In the genomic region with DNA sequence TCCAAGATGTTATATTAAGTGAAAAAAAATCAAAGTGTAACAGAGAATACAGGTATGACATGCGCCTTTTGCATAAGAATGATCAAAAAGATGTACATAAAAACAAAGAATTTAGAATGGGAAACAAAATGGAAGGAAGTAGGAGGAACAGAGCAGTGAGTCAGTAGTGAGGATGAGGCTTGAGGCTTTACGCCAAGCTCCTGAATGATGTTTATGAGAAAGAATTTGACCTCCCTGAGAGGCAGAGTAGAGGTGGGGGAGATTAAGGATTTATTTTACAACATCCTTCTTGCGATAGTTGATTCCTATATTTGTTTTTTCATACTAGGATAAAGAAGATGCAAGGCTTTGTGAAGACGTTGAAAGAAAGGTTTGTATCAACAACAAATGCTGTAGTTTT, we compare ENCODE assay signal across 22 cellular contexts.
DNase-seq lines count a peak whose midpoint lies in the region; ATAC-seq and TF ChIP-seq lines count a peak whose summit lies in the region.
"Had no signal": no experiment of that assay in that cellular context is flagged by ENCODE, and none has a peak within 500 bp of the region (broad histone marks: within the 10 kb centered on the region; RNA-seq: fewer than 3 reads in every experiment).

No MANE protein-coding gene starts in this region.

- H3K14ac ChIP-seq in IMR-90 (replicated peaks; ENCODE audit: low read depth, low read length): no peak overlapping the region

- H4K91ac ChIP-seq in IMR-90 (ENCODE audit: insufficient read depth, low read depth, low read length): no peak overlapping the region

- no peaks in the 10 kb centered on the region for H3K27me3 ChIP-seq in IMR-90 (ENCODE audit: control insufficient read depth, insufficient read depth, low read length)
- H3K27me3 ChIP-seq: BLaER1 had no signal

- no peak overlapping the region for H3K4ac ChIP-seq in IMR-90 (ENCODE audit: low read depth, low read length)

- H3K23ac ChIP-seq in IMR-90 (ENCODE audit: low read depth, low read length): no peak overlapping the region

- H3K27ac ChIP-seq in IMR-90 (ENCODE audit: insufficient read depth, low read length): no peak overlapping the region
- H3K27ac ChIP-seq: BLaER1, SK-N-MC, spleen had no signal

- H4K5ac ChIP-seq in IMR-90 (ENCODE audit: low read depth, low read length): no peak overlapping the region

- dilution Hi-C loops in IMR-90 (cut with HindIII; ENCODE audit: low sequenced_read_pairs, unreplicated experiment): no loop called here

- H3K4me3 ChIP-seq in IMR-90 (ENCODE audit: insufficient read depth, low read depth, low read length) (no peak overlapping the region), astrocyte of the spinal cord (ENCODE audit: low read depth, low read length) (no peak overlapping the region)
- H3K4me3 ChIP-seq: BLaER1, SK-N-MC, spleen had no signal

- H3K9ac ChIP-seq in IMR-90 (ENCODE audit: low read depth, low read length): no peak overlapping the region
- H3K9ac ChIP-seq: BLaER1 had no signal

- in situ Hi-C loops in IMR-90 (cut with MboI; ENCODE audit: low sequenced_read_pairs) (no loop called here), astrocyte of the spinal cord (cut with HindIII; ENCODE audit: low sequenced_read_pairs) (no loop called here), G401 (cut with HindIII; ENCODE audit: low sequenced_read_pairs) (no loop called here)

- CTCF ChIA-PET in IMR-90 (lab: Yijun Ruan, JAX): interaction anchor here (1.0 to 1.7 kb wide), 2 partner anchors 9 to 57 kb away, joined by 3 to 9 read pairs; no protein-coding TSS in a partner anchor

- H3K4me1 ChIP-seq in IMR-90 (ENCODE audit: control insufficient read depth, insufficient read depth, low read length): peaks cover 8% of the 10 kb centered on the region

- H3K36me3 ChIP-seq in IMR-90 (ENCODE audit: control insufficient read depth, insufficient read depth, low read length): no peaks in the 10 kb centered on the region
- H3K36me3 ChIP-seq: BLaER1, spleen had no signal

- no peaks in the 10 kb centered on the region for H3K9me1 ChIP-seq in IMR-90 (ENCODE audit: insufficient read depth, low read length)

- DNase-seq in Daoy (ENCODE audit: low read depth) (peak; percentile 84), IMR-90 (peak; percentile 78), astrocyte of the spinal cord (ENCODE audit: low read depth, low spot score) (peak; percentile 30), kidney glomerular epithelial cell (lab: John Stamatoyannopoulos, UW) (peak; percentile 21), SHP77 treated with DMSO at 0.1 percent for 48 hours (lab: John Stamatoyannopoulos, UW) (no peak), G401 (ENCODE audit: low spot score) (no peak)
- no peak for DNase-seq in activated CD8-positive, alpha-beta memory T cell treated with anti-CD3 and anti-CD28 coated beads for 24 hours
- no peak for DNase-seq in effector CD4-positive, alpha-beta T cell
- DNase-seq: ACHN; activated gamma-delta T cell treated with Interleukin-2 at 50 U/mL for 16 hours; activated T-cell treated with anti-CD3 and anti-CD28 coated beads, Interleukin-2, amount 50 U/mL, for 24 hours; erythroblast; left colon; NCI-H1105; NCI-H2029; right cardiac atrium; spleen; stimulated activated CD4-positive, alpha-beta T cell treated with anti-CD3 and anti-CD28 coated beads, Interleukin-4, amount 100 ng/mL, for 24 hours; substantia nigra had no signal

- H4K20me1 ChIP-seq in IMR-90 (ENCODE audit: insufficient read depth, low read length): no peaks in the 10 kb centered on the region
- H4K20me1 ChIP-seq: BLaER1 had no signal

- no peak overlapping the region for H2AK5ac ChIP-seq in IMR-90 (ENCODE audit: low read depth, low read length)

- H2AFZ ChIP-seq in IMR-90 (replicated peaks; ENCODE audit: low read length, poor library complexity): no peak overlapping the region

- peak; percentile 57; the same call in 1 of the 2 replicates for ATAC-seq in IMR-90 (ENCODE audit: low read depth)
- ATAC-seq: left colon; right cardiac atrium; stimulated activated memory B cell treated with anti-CD40 and anti-IgM and Interleukin-4, amounts not matched to agents 10 μg/mL and 1 μg/mL and 100 μg/mL, for 72 hours had no signal

- no CpG with 5 or more reads among the region's 4 CpGs for WGBS in IMR-90 (ENCODE audit: extremely low coverage in 2 of 2, insufficient read length in 1 of 2), 2 experiments

- H2BK20ac ChIP-seq in IMR-90 (ENCODE audit: low read depth, low read length): no peak overlapping the region

- no peak for TF ChIP-seq RAD21 in IMR-90 (IDR thresholded peaks at IDR 0.05; ENCODE audit: low read length)

- H2BK120ac ChIP-seq in IMR-90 (ENCODE audit: low read depth, low read length): no peak overlapping the region

- no peaks in the 10 kb centered on the region for H3K79me1 ChIP-seq in IMR-90 (ENCODE audit: low read depth in 1 of 2, low read length in 2 of 2)

- no peak overlapping the region for H2BK15ac ChIP-seq in IMR-90 (ENCODE audit: low read depth, low read length)

- POLR2A ChIA-PET in IMR-90 (lab: Charles Lee; ENCODE audit: unreplicated experiment): interaction anchor here (0.6 kb wide), 1 partner anchor 41 kb away, joined by 4 read pairs; no protein-coding TSS in a partner anchor

- H3K9me3 ChIP-seq in IMR-90 (ENCODE audit: control insufficient read depth, insufficient read depth, low read length): no peaks in the 10 kb centered on the region
- H3K9me3 ChIP-seq: BLaER1, spleen had no signal

- H3K18ac ChIP-seq in IMR-90 (ENCODE audit: low read depth, low read length): no peak overlapping the region; the same call in 1 of the 2 replicates

- no peak for TF ChIP-seq POLR2A in IMR-90 (IDR thresholded peaks at IDR 0.05; ENCODE audit: low read depth, low read length)

- H2AK9ac ChIP-seq in IMR-90 (replicated peaks; ENCODE audit: low read depth, low read length, poor library complexity): no peak overlapping the region

- TF ChIP-seq CTCF in IMR-90 (conservative IDR thresholded peaks at IDR 0.05; ENCODE audit: low read depth, low read length) (no peak), astrocyte of the spinal cord (IDR thresholded peaks at IDR 0.05; ENCODE audit: low read depth, low read length) (no peak)

- H3K56ac ChIP-seq in IMR-90 (ENCODE audit: extremely low read depth, insufficient read depth, low read length): no peak overlapping the region

- intact Hi-C loops in IMR-90 (cut with micrococcal nuclease): no loop called here

- peak overlapping the region; percentile 7 for H2BK5ac ChIP-seq in IMR-90 (ENCODE audit: low read depth, low read length, poor library complexity, severe bottlenecking)

- H3K4me2 ChIP-seq in IMR-90 (ENCODE audit: low read depth, low read length): peak overlapping the region; percentile 62; the same call in 1 of the 2 replicates
- H3K4me2 ChIP-seq: BLaER1 had no signal

- no TSS peak for BruUV-seq in IMR-90 (replicated peaks; lab: Mats Ljungman, UMichigan)

- H4K8ac ChIP-seq in IMR-90 (ENCODE audit: low read depth in 2 of 2, low read length in 2 of 2): no peak overlapping the region

TF ChIP-seq in IMR-90, 13 proteins besides CTCF, POLR2A, EP300 and RAD21:
- TF ChIP-seq NFE2L2 (IDR thresholded peaks at IDR 0.05; ENCODE audit: low read depth, low read length) (no peak), MXI1 (IDR thresholded peaks at IDR 0.05; ENCODE audit: borderline replicate concordance, low read depth, low read length) (no peak), RFX5 (IDR thresholded peaks at IDR 0.05; ENCODE audit: low read depth, low read length) (no peak), FOS (IDR thresholded peaks at IDR 0.05; ENCODE audit: low read depth, low read length) (no peak), CEBPB (IDR thresholded peaks at IDR 0.05; ENCODE audit: low read depth, low read length) (no peak), MAZ (IDR thresholded peaks at IDR 0.05; ENCODE audit: borderline replicate concordance, low read depth, low read length) (no peak), MAFK (IDR thresholded peaks at IDR 0.05; ENCODE audit: low read depth, low read length) (no peak), BHLHE40 (IDR thresholded peaks at IDR 0.05; ENCODE audit: low read depth, low read length) (no peak), SMC3 (IDR thresholded peaks at IDR 0.05; ENCODE audit: low read depth, low read length) (no peak), CHD1 (IDR thresholded peaks at IDR 0.05; ENCODE audit: low read depth, low read length) (no peak), RCOR1 (IDR thresholded peaks at IDR 0.05; ENCODE audit: insufficient replicate concordance, low read length) (no peak)
- TF ChIP-seq, protein P1, sequence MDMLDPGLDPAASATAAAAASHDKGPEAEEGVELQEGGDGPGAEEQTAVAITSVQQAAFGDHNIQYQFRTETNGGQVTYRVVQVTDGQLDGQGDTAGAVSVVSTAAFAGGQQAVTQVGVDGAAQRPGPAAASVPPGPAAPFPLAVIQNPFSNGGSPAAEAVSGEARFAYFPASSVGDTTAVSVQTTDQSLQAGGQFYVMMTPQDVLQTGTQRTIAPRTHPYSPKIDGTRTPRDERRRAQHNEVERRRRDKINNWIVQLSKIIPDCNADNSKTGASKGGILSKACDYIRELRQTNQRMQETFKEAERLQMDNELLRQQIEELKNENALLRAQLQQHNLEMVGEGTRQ (IDR thresholded peaks at IDR 0.05; ENCODE audit: low read depth, low read length): no peak
- TF ChIP-seq, protein P2, sequence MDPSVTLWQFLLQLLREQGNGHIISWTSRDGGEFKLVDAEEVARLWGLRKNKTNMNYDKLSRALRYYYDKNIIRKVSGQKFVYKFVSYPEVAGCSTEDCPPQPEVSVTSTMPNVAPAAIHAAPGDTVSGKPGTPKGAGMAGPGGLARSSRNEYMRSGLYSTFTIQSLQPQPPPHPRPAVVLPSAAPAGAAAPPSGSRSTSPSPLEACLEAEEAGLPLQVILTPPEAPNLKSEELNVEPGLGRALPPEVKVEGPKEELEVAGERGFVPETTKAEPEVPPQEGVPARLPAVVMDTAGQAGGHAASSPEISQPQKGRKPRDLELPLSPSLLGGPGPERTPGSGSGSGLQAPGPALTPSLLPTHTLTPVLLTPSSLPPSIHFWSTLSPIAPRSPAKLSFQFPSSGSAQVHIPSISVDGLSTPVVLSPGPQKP (IDR thresholded peaks at IDR 0.05; ENCODE audit: borderline replicate concordance, low read depth, low read length): no peak

Comparison
In these comparisons a context has a peak if more than half of its experiments do, and no peak if none do; other contexts are left out.
1. DNase-seq: peak in Daoy (single experiment), IMR-90 (single experiment), astrocyte of the spinal cord (single experiment) and kidney glomerular epithelial cell (single experiment); none in SHP77 treated with DMSO at 0.1 percent for 48 hours (single experiment), activated CD8-positive, alpha-beta memory T cell treated with anti-CD3 and anti-CD28 coated beads for 24 hours (single experiment), effector CD4-positive, alpha-beta T cell (single experiment) and G401 (single experiment).